Comparison of ENCODE assay signal across 32 cellular contexts in the genomic region with DNA sequence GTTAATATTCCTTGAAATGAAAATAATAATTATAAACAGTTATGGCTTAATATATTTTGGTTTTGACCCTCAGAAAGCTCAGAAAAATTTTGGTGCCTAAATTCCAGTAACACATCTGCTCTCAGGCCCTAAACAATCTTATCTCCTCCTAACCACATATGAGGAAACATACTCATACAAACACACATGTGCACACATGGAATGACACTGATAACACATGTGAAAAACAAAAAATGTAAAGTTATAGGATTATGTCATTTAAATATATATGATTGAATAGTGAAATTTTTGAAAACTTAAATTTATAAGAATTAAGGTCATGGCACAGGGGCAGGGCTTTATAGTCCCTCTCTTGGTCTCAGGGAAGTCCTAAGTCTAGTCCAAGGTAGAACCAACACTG.
DNase-seq lines count a peak whose midpoint lies in the region; ATAC-seq, FAIRE-seq and TF ChIP-seq lines count a peak whose summit lies in the region.
"Had no signal": no experiment of that assay in that cellular context is flagged by ENCODE, and none has a peak within 500 bp of the region (broad histone marks: within the 10 kb centered on the region; RNA-seq: fewer than 3 reads in every experiment).

No MANE protein-coding gene starts in this region.

- TF ChIP-seq EP300 in HepG2 (IDR thresholded peaks at IDR 0.05; ENCODE audit: low read depth in 2 of 2, low read length in 2 of 2) (no peak), HepG2 (CRISPR knock-in tag; IDR thresholded peaks at IDR 0.05; ENCODE audit: borderline replicate concordance) (no peak), K562 (IDR thresholded peaks at IDR 0.05; ENCODE audit: low read length) (no peak)

- H4K20me1 ChIP-seq in HepG2 (ENCODE audit: insufficient read depth, low read length) (no peaks in the 10 kb centered on the region), K562 (replicated peaks; ENCODE audit: control insufficient read depth, insufficient read depth, low read length) (no peaks in the 10 kb centered on the region; the same call in 1 of the 2 replicates), smooth muscle cell (ENCODE audit: low read depth) (no peaks in the 10 kb centered on the region)
- H4K20me1 ChIP-seq: BLaER1; BLaER1 treated with 17β-estradiol and CSF1 and Interleukin-3, amounts not matched to agents 10 nM and 100 nM had no signal

- H2AFZ ChIP-seq in HepG2 (ENCODE audit: low read length) (no peak overlapping the region), K562 (ENCODE audit: low read depth, low read length) (no peak overlapping the region), smooth muscle cell (ENCODE audit: low read depth) (peak overlapping the region; percentile 7)

- intact Hi-C loops in HepG2 (cut with micrococcal nuclease; ENCODE audit: unreplicated experiment) = no loop called here
- intact Hi-C loops in right lobe of liver (cut with DNase I) = no loop called here
- intact Hi-C loops in K562 (cut with micrococcal nuclease) = no loop called here

- TF ChIP-seq RAD21 in HepG2 (CRISPR knock-in tag; IDR thresholded peaks at IDR 0.05) (no peak), K562 (CRISPR knock-in tag; conservative IDR thresholded peaks at IDR 0.05 in 1 of 2, IDR thresholded peaks at IDR 0.05 in 1 of 2) (no peak)

- H3K9ac ChIP-seq in HepG2 (ENCODE audit: insufficient read depth, low read depth, low read length) (no peak overlapping the region), K562 (ENCODE audit: insufficient read depth in 1 of 2, low read depth in 2 of 2, low read length in 2 of 2) (no peak overlapping the region), smooth muscle cell (ENCODE audit: low read depth) (no peak overlapping the region)
- H3K9ac ChIP-seq: BLaER1; BLaER1 treated with 17β-estradiol and CSF1 and Interleukin-3, amounts not matched to agents 10 nM and 100 nM had no signal

- H3K79me2 ChIP-seq in HepG2 (ENCODE audit: insufficient read depth, low read length) = no peaks in the 10 kb centered on the region
- H3K79me2 ChIP-seq in K562 (ENCODE audit: control insufficient read depth, insufficient read depth, low read length) = peaks cover 66% of the 10 kb centered on the region
- H3K79me2 ChIP-seq in smooth muscle cell (ENCODE audit: low read depth) = no peaks in the 10 kb centered on the region

- no TSS peak for BruUV-seq in HepG2 (replicated peaks; lab: Mats Ljungman, UMichigan)
- BruUV-seq in K562 (replicated peaks; lab: Mats Ljungman, UMichigan) = no TSS peak

- CTCF ChIA-PET in HepG2 (lab: Yijun Ruan, JAX; ENCODE audit: low intra/inter-chr PET ratio, low total read pairs) (no interaction called here), K562 (lab: Yijun Ruan, JAX; ENCODE audit: low intra/inter-chr PET ratio) (no interaction called here)

- no peak for DNase-seq in HepG2 (ENCODE audit: low spot score)
- no peak for DNase-seq in right lobe of liver
- no peak for DNase-seq in K562 (ENCODE audit: extremely low read depth in 1 of 4, low spot score in 3 of 4)
- DNase-seq in smooth muscle cell (lab: John Stamatoyannopoulos, UW; ENCODE audit: unreplicated experiment) = no peak
- DNase-seq: 8988T; ACHN; AML-193; BE2C; C1 segment of cervical spinal cord; Caco-2; Calu3; CD4-positive, alpha-beta memory T cell; CD4-positive, alpha-beta T cell; CD4-positive, CD25-positive, alpha-beta regulatory T cell; CD8-positive, alpha-beta memory T cell; CD8-positive, alpha-beta T cell; COR-L47; DMS 273 treated with DMSO at 0.1 percent for 48 hours; DMS153; DMS53; DMS79; DMS79 treated with DMSO at 0.1 percent for 48 hours; DND-41; EL had no signal

- H3K36me3 ChIP-seq in HepG2 (replicated peaks in 1 of 2; ENCODE audit: control insufficient read depth in 1 of 2, insufficient read depth in 2 of 2, low read length in 2 of 2) (no peaks in the 10 kb centered on the region), right lobe of liver (no peaks in the 10 kb centered on the region), K562 (ENCODE audit: control insufficient read depth, insufficient read depth, low read length) (no peaks in the 10 kb centered on the region; the same call in 2 of the 3 replicates), smooth muscle cell (ENCODE audit: low read depth) (no peaks in the 10 kb centered on the region)
- H3K36me3 ChIP-seq: BE2C; BLaER1; BLaER1 treated with 17β-estradiol and CSF1 and Interleukin-3, amounts not matched to agents 10 nM and 100 nM had no signal

- H3K4me2 ChIP-seq in HepG2 (ENCODE audit: low read depth, low read length) (no peak overlapping the region), K562 (ENCODE audit: insufficient read depth, low read length) (no peak overlapping the region), smooth muscle cell (no peak overlapping the region)
- H3K4me2 ChIP-seq: A549; BLaER1; BLaER1 treated with 17β-estradiol and CSF1 and Interleukin-3, amounts not matched to agents 10 nM and 100 nM had no signal

- H3K4me1 ChIP-seq in HepG2 (ENCODE audit: insufficient read depth, low read length) (no peaks in the 10 kb centered on the region), right lobe of liver (no peaks in the 10 kb centered on the region), K562 (replicated peaks in 1 of 2; ENCODE audit: control insufficient read depth in 2 of 2, insufficient read depth in 2 of 2, low read length in 2 of 2) (peaks cover 0 to 4% of the 10 kb centered on the region in 2 experiments; a peak in 1 of 5 replicates), smooth muscle cell (ENCODE audit: low read depth) (no peaks in the 10 kb centered on the region)
- H3K4me1 ChIP-seq: A549; BE2C; BLaER1; BLaER1 treated with 17β-estradiol and CSF1 and Interleukin-3, amounts not matched to agents 10 nM and 100 nM; Caco-2 had no signal

- no peaks in the 10 kb centered on the region; a peak in 1 of 5 replicates for H3K27me3 ChIP-seq in HepG2 (ENCODE audit: control insufficient read depth in 1 of 2, insufficient read depth in 2 of 2, low read length in 2 of 2)
- H3K27me3 ChIP-seq in right lobe of liver = no peaks in the 10 kb centered on the region
- no peaks in the 10 kb centered on the region for H3K27me3 ChIP-seq in K562 (ENCODE audit: control insufficient read depth in 2 of 2, insufficient read depth in 2 of 2, low read length in 2 of 2)
- no peaks in the 10 kb centered on the region for H3K27me3 ChIP-seq in smooth muscle cell (ENCODE audit: low read depth)
- H3K27me3 ChIP-seq: BE2C; BLaER1; BLaER1 treated with 17β-estradiol and CSF1 and Interleukin-3, amounts not matched to agents 10 nM and 100 nM had no signal

- no peak for TF ChIP-seq POLR2A in HepG2 (IDR thresholded peaks at IDR 0.05; ENCODE audit: insufficient read depth in 1 of 2, low read depth in 2 of 2, low read length in 2 of 2)
- TF ChIP-seq POLR2A in right lobe of liver (IDR thresholded peaks at IDR 0.05) = no peak
- no peak for TF ChIP-seq POLR2A in K562 (conservative IDR thresholded peaks at IDR 0.05)

- H3F3A ChIP-seq in smooth muscle cell (ENCODE audit: low read depth) = no peaks in the 10 kb centered on the region

- ATAC-seq in HepG2 (no peak), right lobe of liver (no peak), K562 (no peak), GM21381 (IDR thresholded peaks at IDR 0.05; ENCODE audit: unreplicated experiment) (no peak), GM19395 (IDR thresholded peaks at IDR 0.05; ENCODE audit: unreplicated experiment) (no peak)
- ATAC-seq: A549; CD8-positive, alpha-beta T cell had no signal

- H3K9me3 ChIP-seq in HepG2 (ENCODE audit: low read length) (no peaks in the 10 kb centered on the region), right lobe of liver (no peaks in the 10 kb centered on the region), K562 (replicated peaks; ENCODE audit: control insufficient read depth, insufficient read depth, low read depth, low read length) (0 out of 2 replicates have a peak, but pooled peaks cover 1% of the 10 kb centered on the region), smooth muscle cell (replicated peaks; ENCODE audit: low read depth) (no peaks in the 10 kb centered on the region)
- H3K9me3 ChIP-seq: A549, BE2C had no signal

- H3K27ac ChIP-seq in HepG2 (ENCODE audit: extremely low read length, insufficient read depth, low read length) = no peak overlapping the region
- no peak overlapping the region for H3K27ac ChIP-seq in right lobe of liver
- no peak overlapping the region for H3K27ac ChIP-seq in K562 (ENCODE audit: extremely low read depth, low read depth, low read length)
- H3K27ac ChIP-seq in smooth muscle cell (ENCODE audit: low read depth) = no peak overlapping the region
- H3K27ac ChIP-seq: 22Rv1; A549; BLaER1; BLaER1 treated with 17β-estradiol and CSF1 and Interleukin-3, amounts not matched to agents 10 nM and 100 nM; C4-2B had no signal

- TF ChIP-seq CTCF in HepG2 (CRISPR knock-in tag; IDR thresholded peaks at IDR 0.05) (no peak), right lobe of liver (IDR thresholded peaks at IDR 0.05) (no peak), K562 (IDR thresholded peaks at IDR 0.05 in 2 of 3, conservative IDR thresholded peaks at IDR 0.05 in 1 of 3; ENCODE audit: insufficient read depth in 2 of 3, low read depth in 1 of 3, low read length in 3 of 3) (no peak), smooth muscle cell (IDR thresholded peaks at IDR 0.05; ENCODE audit: borderline replicate concordance, insufficient read depth, poor library complexity, severe bottlenecking) (no peak)

- H3K4me3 ChIP-seq in HepG2 (replicated peaks in 1 of 3; ENCODE audit: insufficient read depth in 1 of 3, low read depth in 2 of 3, low read length in 3 of 3) = no peak overlapping the region
- H3K4me3 ChIP-seq in right lobe of liver = no peak overlapping the region
- H3K4me3 ChIP-seq in K562 = no peak overlapping the region
- no peak overlapping the region for H3K4me3 ChIP-seq in smooth muscle cell
- H3K4me3 ChIP-seq: A549; BLaER1; BLaER1 treated with 17β-estradiol and CSF1 and Interleukin-3, amounts not matched to agents 10 nM and 100 nM had no signal

- in situ Hi-C loops in HepG2 (cut with HindIII; ENCODE audit: extremely low pct_ligation_motif_present, low pct_unique_long_range_greater_than_20kb) = no loop called here
- in situ Hi-C loops in K562 (cut with MboI) = no loop called here

- POLR2A ChIA-PET in HepG2 (lab: Yijun Ruan, JAX) (no interaction called here), K562 (lab: Yijun Ruan, JAX) (no interaction called here)

- no peaks in the 10 kb centered on the region for H3K9me1 ChIP-seq in K562 (ENCODE audit: control insufficient read depth, insufficient read depth, low read length)

- no peak for FAIRE-seq in HepG2 (lab: Jason Lieb, UNC)
- no peak for FAIRE-seq in K562 (lab: Jason Lieb, UNC)
- FAIRE-seq: A549, D721Med had no signal

TF ChIP-seq in K562, 482 proteins besides CTCF, POLR2A, EP300 and RAD21:
- TF ChIP-seq HDGF (IDR thresholded peaks at IDR 0.05) = no peak
- peak; percentile 11; the same call in 1 of the 2 replicates for TF ChIP-seq CBFA2T3 (IDR thresholded peaks at IDR 0.05)
